ENCODE assay signal across 1 cellular context in the genomic region with DNA sequence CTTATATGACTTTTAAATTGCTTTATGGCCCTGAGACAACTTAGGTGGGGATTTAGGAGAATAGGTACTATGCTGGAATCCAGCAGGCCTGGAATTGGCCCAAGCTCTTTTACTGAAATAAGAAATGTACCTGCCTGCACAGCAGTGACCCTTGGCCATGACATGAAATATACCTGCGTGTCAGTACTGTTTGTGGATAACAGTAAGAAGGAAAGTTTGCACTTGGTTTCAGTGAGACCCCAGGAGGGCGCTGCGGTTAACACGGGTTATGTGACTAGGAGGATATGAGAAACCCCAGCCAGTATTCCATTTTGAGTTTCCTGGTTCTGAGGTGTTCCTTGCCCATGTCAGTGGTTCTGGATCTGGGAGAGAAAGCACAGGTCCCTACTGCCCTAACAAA.
TF ChIP-seq lines count a peak whose summit lies in the region.

No MANE protein-coding gene starts in this region.

TF ChIP-seq in WTC11, 78 proteins besides CTCF, POLR2A, EP300 and RAD21 (continued from another document):
- no peak for TF ChIP-seq GRHL2 (CRISPR knock-in tag; IDR thresholded peaks at IDR 0.05; ENCODE audit: insufficient replicate concordance, severe bottlenecking)
